ENCODE assay signal across 9 cellular contexts in the genomic region with DNA sequence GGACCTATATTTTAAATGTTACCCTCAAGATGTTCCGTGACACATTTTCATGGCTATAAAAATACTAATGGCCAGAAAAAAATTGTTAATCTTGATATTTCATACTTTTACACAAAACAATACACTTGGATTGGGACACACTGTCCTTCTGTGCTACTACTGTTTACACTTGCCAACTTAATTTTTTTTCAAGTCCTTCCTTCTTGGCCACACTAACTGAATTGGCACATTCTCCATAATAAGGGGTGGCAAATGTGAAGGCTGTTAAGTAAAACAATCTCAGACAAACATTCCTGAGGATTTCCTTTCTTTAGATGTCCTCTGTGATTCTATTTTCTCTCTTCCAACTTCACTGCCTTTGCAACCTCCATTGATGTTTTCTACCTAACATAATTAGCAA.
"Had no signal": no experiment of that assay in that cellular context is flagged by ENCODE, and none has a peak within 500 bp of the region (broad histone marks: within the 10 kb centered on the region; RNA-seq: fewer than 3 reads in every experiment).

No MANE protein-coding gene starts in this region.

- H3K4me1 Mint-ChIP-seq: IgD-negative memory B cell had no signal

- H3K9ac ChIP-seq: GM23248 had no signal

- DNase-seq: GM23248, GOT3, H7, HFFc6 had no signal

- ATAC-seq: HCT116, HepG2 had no signal

- H3K9me3 ChIP-seq: HAP-1 had no signal

- H3K4me3 ChIP-seq: GM23248, HAP-1 had no signal

- H3K4me1 ChIP-seq: HAP-1 had no signal

- H3K27ac Mint-ChIP-seq: HFFc6, IgD-negative memory B cell had no signal

- H3K36me3 ChIP-seq: HAP-1 had no signal

- H2AFZ ChIP-seq: GM23248 had no signal

- H3K27ac ChIP-seq: GM23248, HL-60 had no signal

- H3K27me3 Mint-ChIP-seq: IgD-negative memory B cell had no signal

- H3K36me3 Mint-ChIP-seq: IgD-negative memory B cell had no signal

- H3K4me3 Mint-ChIP-seq: HFFc6, IgD-negative memory B cell had no signal
